ENCODE assay signal across 29 cellular contexts in genomic region chr17:3777366-3777765, GRCh38. TPM values are rescaled to one million over a fixed set of nuclear protein-coding genes. Genes with fewer than 3 reads are reported as not detected.
"Had no signal": no experiment of that assay in that cellular context is flagged by ENCODE, and none has a peak within 500 bp of the region (broad histone marks: within the 10 kb centered on the region; RNA-seq: fewer than 3 reads in every experiment).

No MANE protein-coding gene starts in this region.

- H3K36me3 ChIP-seq: adrenal gland, colonic mucosa had no signal

- H3K27ac ChIP-seq: adrenal gland, body of pancreas, colonic mucosa had no signal

- FAIRE-seq: endometrium, endothelial cell of umbilical vein, frontal cortex had no signal

- H3K4me3 Mint-ChIP-seq: activated CD4-positive, alpha-beta memory T cell treated with anti-CD3 and anti-CD28 coated beads for 36 hours; activated CD4-positive, alpha-beta T cell treated with anti-CD3 and anti-CD28 coated beads for 36 hours; activated CD4-positive, alpha-beta T cell treated with anti-CD3 and anti-CD28 coated beads, Interleukin-2, amount 10 ng/mL, durations not matched to agents 24 days and 14 days; activated CD8-positive, alpha-beta memory T cell treated with anti-CD3 and anti-CD28 coated beads, Interleukin-2, amount 10 ng/mL, durations not matched to agents 7 days and 5 days; activated CD8-positive, alpha-beta T cell treated with anti-CD3 and anti-CD28 coated beads, Interleukin-2, amount 10 ng/mL, durations not matched to agents 7 days and 5 days; activated naive CD4-positive, alpha-beta T cell treated with anti-CD3 and anti-CD28 coated beads for 36 hours; activated naive CD4-positive, alpha-beta T cell treated with anti-CD3 and anti-CD28 coated beads, Interleukin-2, amount 50 U/mL, for 24 hours; activated naive CD8-positive, alpha-beta T cell treated with anti-CD3 and anti-CD28 coated beads for 36 hours; activated naive CD8-positive, alpha-beta T cell treated with anti-CD3 and anti-CD28 coated beads, Interleukin-2, amount 50 U/mL, for 24 hours; activated T-helper 1 cell treated with anti-CD3 and anti-CD28 coated beads, Interleukin-12 subunit alpha, Interleukin-12 subunit beta, Interleukin-2, Interleukin-4 antibody, amounts not matched to agents 30 ng/mL and 10 ng/mL and 1 ng/mL, durations not matched to agents 14 hours and 24 hours and 36 hours had no signal

- H3K36me3 Mint-ChIP-seq: activated CD4-positive, alpha-beta memory T cell treated with anti-CD3 and anti-CD28 coated beads for 36 hours; activated naive CD4-positive, alpha-beta T cell treated with anti-CD3 and anti-CD28 coated beads, Interleukin-2, amount 50 U/mL, for 24 hours; activated naive CD8-positive, alpha-beta T cell treated with anti-CD3 and anti-CD28 coated beads for 36 hours had no signal

- H3K9me3 ChIP-seq: adrenal gland, body of pancreas, colonic mucosa had no signal

- H3K27me3 ChIP-seq: adrenal gland, body of pancreas, colonic mucosa had no signal

- H3K27ac Mint-ChIP-seq: activated CD4-positive, alpha-beta memory T cell treated with anti-CD3 and anti-CD28 coated beads for 36 hours; activated CD4-positive, alpha-beta T cell treated with anti-CD3 and anti-CD28 coated beads for 36 hours; activated CD4-positive, alpha-beta T cell treated with anti-CD3 and anti-CD28 coated beads, Interleukin-2, amount 10 ng/mL, durations not matched to agents 24 days and 14 days; activated CD8-positive, alpha-beta memory T cell treated with anti-CD3 and anti-CD28 coated beads, Interleukin-2, amount 10 ng/mL, durations not matched to agents 7 days and 5 days; activated CD8-positive, alpha-beta T cell treated with anti-CD3 and anti-CD28 coated beads, Interleukin-2, amount 10 ng/mL, durations not matched to agents 7 days and 5 days; activated naive CD4-positive, alpha-beta T cell treated with anti-CD3 and anti-CD28 coated beads, Interleukin-2, amount 50 U/mL, for 24 hours; activated naive CD8-positive, alpha-beta T cell treated with anti-CD3 and anti-CD28 coated beads for 36 hours; activated naive CD8-positive, alpha-beta T cell treated with anti-CD3 and anti-CD28 coated beads, Interleukin-2, amount 50 U/mL, for 24 hours; activated T-helper 1 cell treated with anti-CD3 and anti-CD28 coated beads, Interleukin-12 subunit alpha, Interleukin-12 subunit beta, Interleukin-2, Interleukin-4 antibody, amounts not matched to agents 30 ng/mL and 10 ng/mL and 1 ng/mL, durations not matched to agents 14 hours and 24 hours and 36 hours; activated T-helper 2 cell treated with anti-CD3 and anti-CD28 coated beads, Interferon-gamma antibody, Interleukin-2, Interleukin-4, amounts not matched to agents 10 μg/mL and 5 μg/mL and 100 μg/mL, durations not matched to agents 14 hours and 24 hours and 36 hours had no signal

- ATAC-seq: activated CD4-positive, alpha-beta T cell treated with anti-CD3 and anti-CD28 coated beads for 36 hours; activated CD8-positive, alpha-beta memory T cell treated with anti-CD3 and anti-CD28 coated beads, Interleukin-2, amount 10 ng/mL, durations not matched to agents 7 days and 5 days; activated CD8-positive, alpha-beta T cell treated with anti-CD3 and anti-CD28 coated beads, Interleukin-2, amount 10 ng/mL, durations not matched to agents 7 days and 5 days; activated naive CD8-positive, alpha-beta T cell treated with anti-CD3 and anti-CD28 coated beads, Interleukin-2, amount 50 U/mL, for 24 hours; body of pancreas; esophagus mucosa had no signal

- H3K4me1 Mint-ChIP-seq: activated CD4-positive, alpha-beta T cell treated with anti-CD3 and anti-CD28 coated beads for 36 hours; activated CD4-positive, alpha-beta T cell treated with anti-CD3 and anti-CD28 coated beads, Interleukin-2, amount 10 ng/mL, durations not matched to agents 24 days and 14 days; activated naive CD4-positive, alpha-beta T cell treated with anti-CD3 and anti-CD28 coated beads, Interleukin-2, amount 50 U/mL, for 24 hours; activated naive CD8-positive, alpha-beta T cell treated with anti-CD3 and anti-CD28 coated beads for 36 hours; activated naive CD8-positive, alpha-beta T cell treated with anti-CD3 and anti-CD28 coated beads, Interleukin-2, amount 50 U/mL, for 24 hours had no signal

- H3K4me3 ChIP-seq: adrenal gland, body of pancreas, colonic mucosa had no signal

- DNase-seq: activated CD4-positive, alpha-beta memory T cell treated with anti-CD3 and anti-CD28 coated beads for 36 hours; activated CD4-positive, alpha-beta T cell treated with anti-CD3 and anti-CD28 coated beads for 36 hours; activated CD4-positive, alpha-beta T cell treated with anti-CD3 and anti-CD28 coated beads, Interleukin-2, amount 10 ng/mL, durations not matched to agents 24 days and 14 days; activated CD4-positive, CD25-positive, alpha-beta regulatory T cell; activated CD4-positive, CD25-positive, alpha-beta regulatory T cell treated with anti-CD3 and anti-CD28 coated beads, Interleukin-2, amount 50 U/mL, for 72 hours; activated CD8-positive, alpha-beta memory T cell treated with anti-CD3 and anti-CD28 coated beads, Interleukin-2, amount 10 ng/mL, durations not matched to agents 7 days and 5 days; activated CD8-positive, alpha-beta memory T cell treated with anti-CD3 and anti-CD28 coated beads, Interleukin-2, amount 50 U/mL, for 4 hours; activated CD8-positive, alpha-beta T cell treated with anti-CD3 and anti-CD28 coated beads, Interleukin-2, amount 10 ng/mL, durations not matched to agents 7 days and 5 days; activated effector memory CD4-positive, alpha-beta T cell treated with anti-CD3 and anti-CD28 coated beads, Interleukin-2, amount 50 U/mL, for 16 hours; activated naive CD4-positive, alpha-beta T cell treated with anti-CD3 and anti-CD28 coated beads for 36 hours; activated naive CD8-positive, alpha-beta T cell treated with anti-CD3 and anti-CD28 coated beads for 36 hours; activated naive CD8-positive, alpha-beta T cell treated with anti-CD3 and anti-CD28 coated beads, Interleukin-2, amount 50 U/mL, for 24 hours; activated T-cell treated with anti-CD3 and anti-CD28 coated beads, Interleukin-2, amount 50 U/mL, for 1 hour; activated T-cell treated with anti-CD3 and anti-CD28 coated beads, Interleukin-2, amount 50 U/mL, for 48 hours; amygdala; body of pancreas; colonic mucosa; effector CD8-positive, alpha-beta T cell; foreskin fibroblast; T-helper 2 cell had no signal

- H3K4me1 ChIP-seq: adrenal gland, body of pancreas, colonic mucosa had no signal

- H3K27me3 Mint-ChIP-seq: activated CD4-positive, alpha-beta memory T cell treated with anti-CD3 and anti-CD28 coated beads for 36 hours; activated CD4-positive, alpha-beta T cell treated with anti-CD3 and anti-CD28 coated beads for 36 hours; activated naive CD4-positive, alpha-beta T cell treated with anti-CD3 and anti-CD28 coated beads, Interleukin-2, amount 50 U/mL, for 24 hours; activated naive CD8-positive, alpha-beta T cell treated with anti-CD3 and anti-CD28 coated beads for 36 hours had no signal

- H3K9me3 Mint-ChIP-seq: activated CD4-positive, alpha-beta memory T cell treated with anti-CD3 and anti-CD28 coated beads for 36 hours; activated CD4-positive, alpha-beta T cell treated with anti-CD3 and anti-CD28 coated beads, Interleukin-2, amount 10 ng/mL, durations not matched to agents 24 days and 14 days; activated naive CD4-positive, alpha-beta T cell treated with anti-CD3 and anti-CD28 coated beads for 36 hours; activated naive CD4-positive, alpha-beta T cell treated with anti-CD3 and anti-CD28 coated beads, Interleukin-2, amount 50 U/mL, for 24 hours; activated naive CD8-positive, alpha-beta T cell treated with anti-CD3 and anti-CD28 coated beads for 36 hours; activated naive CD8-positive, alpha-beta T cell treated with anti-CD3 and anti-CD28 coated beads, Interleukin-2, amount 50 U/mL, for 24 hours; activated T-helper 1 cell treated with anti-CD3 and anti-CD28 coated beads, Interleukin-12 subunit alpha, Interleukin-12 subunit beta, Interleukin-2, Interleukin-4 antibody, amounts not matched to agents 30 ng/mL and 10 ng/mL and 1 ng/mL, durations not matched to agents 14 hours and 24 hours and 36 hours; activated T-helper 2 cell treated with anti-CD3 and anti-CD28 coated beads, Interferon-gamma antibody, Interleukin-2, Interleukin-4, amounts not matched to agents 10 μg/mL and 5 μg/mL and 100 μg/mL, durations not matched to agents 14 hours and 24 hours and 36 hours had no signal

RNA-seq across cellular contexts. Expression of gene HASPIN, which starts 53.7 kb away (rescaled TPM):
- total RNA-seq: body of pancreas had no signal
- polyA plus RNA-seq: aorta had no signal
